Comparison of ENCODE assay signal across 1 cellular context in the genomic region with DNA sequence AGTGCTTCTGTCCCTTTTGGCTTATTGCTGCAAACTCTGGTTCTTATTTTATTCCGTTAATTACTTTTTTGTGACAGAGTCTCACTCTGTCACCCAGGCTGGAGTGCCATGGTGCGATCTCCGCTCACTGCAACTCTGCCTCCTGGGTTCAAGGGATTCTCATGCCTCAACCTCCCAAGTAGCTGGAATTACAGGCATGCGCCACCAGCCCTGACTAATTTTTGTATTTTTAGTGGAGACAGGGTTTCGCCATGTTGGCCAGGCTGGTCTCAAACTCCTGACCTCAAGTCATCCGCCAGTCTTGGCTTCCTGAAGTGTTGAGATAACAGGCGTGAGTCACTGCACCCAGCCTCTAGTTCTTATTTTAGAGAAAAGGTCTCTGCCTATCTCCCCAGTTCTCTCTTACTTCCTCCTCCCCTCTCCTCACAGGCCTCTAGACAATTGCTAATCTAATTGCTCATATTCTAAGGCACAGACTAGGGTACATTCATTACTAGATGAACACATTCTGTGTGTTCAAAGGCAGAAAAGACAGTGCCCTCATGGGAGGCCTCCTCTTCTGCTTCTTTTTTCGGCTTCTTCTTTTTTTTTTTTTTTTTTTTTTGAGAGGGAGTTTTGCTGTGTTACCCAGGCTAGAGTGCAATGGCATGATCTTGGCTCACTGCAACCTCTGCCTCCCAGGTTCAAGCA.
TF ChIP-seq lines count a peak whose summit lies in the region.

No MANE protein-coding gene starts in this region.

TF ChIP-seq in K562, 482 proteins besides CTCF, POLR2A, EP300 and RAD21 (continued from another document and continues in another):
- TF ChIP-seq, protein P1, sequence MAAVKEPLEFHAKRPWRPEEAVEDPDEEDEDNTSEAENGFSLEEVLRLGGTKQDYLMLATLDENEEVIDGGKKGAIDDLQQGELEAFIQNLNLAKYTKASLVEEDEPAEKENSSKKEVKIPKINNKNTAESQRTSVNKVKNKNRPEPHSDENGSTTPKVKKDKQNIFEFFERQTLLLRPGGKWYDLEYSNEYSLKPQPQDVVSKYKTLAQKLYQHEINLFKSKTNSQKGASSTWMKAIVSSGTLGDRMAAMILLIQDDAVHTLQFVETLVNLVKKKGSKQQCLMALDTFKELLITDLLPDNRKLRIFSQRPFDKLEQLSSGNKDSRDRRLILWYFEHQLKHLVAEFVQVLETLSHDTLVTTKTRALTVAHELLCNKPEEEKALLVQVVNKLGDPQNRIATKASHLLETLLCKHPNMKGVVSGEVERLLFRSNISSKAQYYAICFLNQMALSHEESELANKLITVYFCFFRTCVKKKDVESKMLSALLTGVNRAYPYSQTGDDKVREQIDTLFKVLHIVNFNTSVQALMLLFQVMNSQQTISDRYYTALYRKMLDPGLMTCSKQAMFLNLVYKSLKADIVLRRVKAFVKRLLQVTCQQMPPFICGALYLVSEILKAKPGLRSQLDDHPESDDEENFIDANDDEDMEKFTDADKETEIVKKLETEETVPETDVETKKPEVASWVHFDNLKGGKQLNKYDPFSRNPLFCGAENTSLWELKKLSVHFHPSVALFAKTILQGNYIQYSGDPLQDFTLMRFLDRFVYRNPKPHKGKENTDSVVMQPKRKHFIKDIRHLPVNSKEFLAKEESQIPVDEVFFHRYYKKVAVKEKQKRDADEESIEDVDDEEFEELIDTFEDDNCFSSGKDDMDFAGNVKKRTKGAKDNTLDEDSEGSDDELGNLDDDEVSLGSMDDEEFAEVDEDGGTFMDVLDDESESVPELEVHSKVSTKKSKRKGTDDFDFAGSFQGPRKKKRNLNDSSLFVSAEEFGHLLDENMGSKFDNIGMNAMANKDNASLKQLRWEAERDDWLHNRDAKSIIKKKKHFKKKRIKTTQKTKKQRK (IDR thresholded peaks at IDR 0.05; ENCODE audit: borderline replicate concordance, low read depth, low read length): no peak
- TF ChIP-seq, protein P2, sequence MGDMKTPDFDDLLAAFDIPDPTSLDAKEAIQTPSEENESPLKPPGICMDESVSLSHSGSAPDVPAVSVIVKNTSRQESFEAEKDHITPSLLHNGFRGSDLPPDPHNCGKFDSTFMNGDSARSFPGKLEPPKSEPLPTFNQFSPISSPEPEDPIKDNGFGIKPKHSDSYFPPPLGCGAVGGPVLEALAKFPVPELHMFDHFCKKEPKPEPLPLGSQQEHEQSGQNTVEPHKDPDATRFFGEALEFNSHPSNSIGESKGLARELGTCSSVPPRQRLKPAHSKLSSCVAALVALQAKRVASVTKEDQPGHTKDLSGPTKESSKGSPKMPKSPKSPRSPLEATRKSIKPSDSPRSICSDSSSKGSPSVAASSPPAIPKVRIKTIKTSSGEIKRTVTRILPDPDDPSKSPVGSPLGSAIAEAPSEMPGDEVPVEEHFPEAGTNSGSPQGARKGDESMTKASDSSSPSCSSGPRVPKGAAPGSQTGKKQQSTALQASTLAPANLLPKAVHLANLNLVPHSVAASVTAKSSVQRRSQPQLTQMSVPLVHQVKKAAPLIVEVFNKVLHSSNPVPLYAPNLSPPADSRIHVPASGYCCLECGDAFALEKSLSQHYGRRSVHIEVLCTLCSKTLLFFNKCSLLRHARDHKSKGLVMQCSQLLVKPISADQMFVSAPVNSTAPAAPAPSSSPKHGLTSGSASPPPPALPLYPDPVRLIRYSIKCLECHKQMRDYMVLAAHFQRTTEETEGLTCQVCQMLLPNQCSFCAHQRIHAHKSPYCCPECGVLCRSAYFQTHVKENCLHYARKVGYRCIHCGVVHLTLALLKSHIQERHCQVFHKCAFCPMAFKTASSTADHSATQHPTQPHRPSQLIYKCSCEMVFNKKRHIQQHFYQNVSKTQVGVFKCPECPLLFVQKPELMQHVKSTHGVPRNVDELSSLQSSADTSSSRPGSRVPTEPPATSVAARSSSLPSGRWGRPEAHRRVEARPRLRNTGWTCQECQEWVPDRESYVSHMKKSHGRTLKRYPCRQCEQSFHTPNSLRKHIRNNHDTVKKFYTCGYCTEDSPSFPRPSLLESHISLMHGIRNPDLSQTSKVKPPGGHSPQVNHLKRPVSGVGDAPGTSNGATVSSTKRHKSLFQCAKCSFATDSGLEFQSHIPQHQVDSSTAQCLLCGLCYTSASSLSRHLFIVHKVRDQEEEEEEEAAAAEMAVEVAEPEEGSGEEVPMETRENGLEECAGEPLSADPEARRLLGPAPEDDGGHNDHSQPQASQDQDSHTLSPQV (IDR thresholded peaks at IDR 0.05): peak; percentile 97
- TF ChIP-seq, protein P3, sequence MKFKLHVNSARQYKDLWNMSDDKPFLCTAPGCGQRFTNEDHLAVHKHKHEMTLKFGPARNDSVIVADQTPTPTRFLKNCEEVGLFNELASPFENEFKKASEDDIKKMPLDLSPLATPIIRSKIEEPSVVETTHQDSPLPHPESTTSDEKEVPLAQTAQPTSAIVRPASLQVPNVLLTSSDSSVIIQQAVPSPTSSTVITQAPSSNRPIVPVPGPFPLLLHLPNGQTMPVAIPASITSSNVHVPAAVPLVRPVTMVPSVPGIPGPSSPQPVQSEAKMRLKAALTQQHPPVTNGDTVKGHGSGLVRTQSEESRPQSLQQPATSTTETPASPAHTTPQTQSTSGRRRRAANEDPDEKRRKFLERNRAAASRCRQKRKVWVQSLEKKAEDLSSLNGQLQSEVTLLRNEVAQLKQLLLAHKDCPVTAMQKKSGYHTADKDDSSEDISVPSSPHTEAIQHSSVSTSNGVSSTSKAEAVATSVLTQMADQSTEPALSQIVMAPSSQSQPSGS (CRISPR knock-in tag; IDR thresholded peaks at IDR 0.05): no peak
- TF ChIP-seq, protein P4, sequence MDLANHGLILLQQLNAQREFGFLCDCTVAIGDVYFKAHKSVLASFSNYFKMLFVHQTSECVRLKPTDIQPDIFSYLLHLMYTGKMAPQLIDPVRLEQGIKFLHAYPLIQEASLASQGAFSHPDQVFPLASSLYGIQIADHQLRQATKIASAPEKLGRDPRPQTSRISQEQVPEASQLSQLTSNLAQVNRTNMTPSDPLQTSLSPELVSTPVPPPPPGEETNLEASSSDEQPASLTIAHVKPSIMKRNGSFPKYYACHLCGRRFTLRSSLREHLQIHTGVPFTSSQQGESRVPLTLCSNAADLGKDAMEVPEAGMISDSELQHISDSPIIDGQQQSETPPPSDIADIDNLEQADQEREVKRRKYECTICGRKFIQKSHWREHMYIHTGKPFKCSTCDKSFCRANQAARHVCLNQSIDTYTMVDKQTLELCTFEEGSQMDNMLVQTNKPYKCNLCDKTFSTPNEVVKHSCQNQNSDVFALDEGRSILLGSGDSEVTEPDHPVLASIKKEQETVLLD (IDR thresholded peaks at IDR 0.05): no peak; the same call in 1 of the 2 replicates
- 0 out of 2 replicates have a peak, but pooled peaks have one; percentile 64 for TF ChIP-seq SMAD3 (CRISPR knock-in tag; conservative IDR thresholded peaks at IDR 0.05)
- TF ChIP-seq HDAC3 (IDR thresholded peaks at IDR 0.05; ENCODE audit: borderline replicate concordance, partially characterized antibody): peak; percentile 72
- no peak for TF ChIP-seq NFYB (IDR thresholded peaks at IDR 0.05; ENCODE audit: extremely low read depth, insufficient read length)
- TF ChIP-seq TARDBP (IDR thresholded peaks at IDR 0.05): no peak
- no peak for TF ChIP-seq RB1 (IDR thresholded peaks at IDR 0.05; ENCODE audit: low read depth)
- TF ChIP-seq, protein P5, sequence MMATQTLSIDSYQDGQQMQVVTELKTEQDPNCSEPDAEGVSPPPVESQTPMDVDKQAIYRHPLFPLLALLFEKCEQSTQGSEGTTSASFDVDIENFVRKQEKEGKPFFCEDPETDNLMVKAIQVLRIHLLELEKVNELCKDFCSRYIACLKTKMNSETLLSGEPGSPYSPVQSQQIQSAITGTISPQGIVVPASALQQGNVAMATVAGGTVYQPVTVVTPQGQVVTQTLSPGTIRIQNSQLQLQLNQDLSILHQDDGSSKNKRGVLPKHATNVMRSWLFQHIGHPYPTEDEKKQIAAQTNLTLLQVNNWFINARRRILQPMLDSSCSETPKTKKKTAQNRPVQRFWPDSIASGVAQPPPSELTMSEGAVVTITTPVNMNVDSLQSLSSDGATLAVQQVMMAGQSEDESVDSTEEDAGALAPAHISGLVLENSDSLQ (IDR thresholded peaks at IDR 0.05): peak; percentile 61; the same call in 1 of the 2 replicates
- no peak for TF ChIP-seq POLR2B (IDR thresholded peaks at IDR 0.05; ENCODE audit: low read depth, partially characterized antibody)
- TF ChIP-seq, protein P6, sequence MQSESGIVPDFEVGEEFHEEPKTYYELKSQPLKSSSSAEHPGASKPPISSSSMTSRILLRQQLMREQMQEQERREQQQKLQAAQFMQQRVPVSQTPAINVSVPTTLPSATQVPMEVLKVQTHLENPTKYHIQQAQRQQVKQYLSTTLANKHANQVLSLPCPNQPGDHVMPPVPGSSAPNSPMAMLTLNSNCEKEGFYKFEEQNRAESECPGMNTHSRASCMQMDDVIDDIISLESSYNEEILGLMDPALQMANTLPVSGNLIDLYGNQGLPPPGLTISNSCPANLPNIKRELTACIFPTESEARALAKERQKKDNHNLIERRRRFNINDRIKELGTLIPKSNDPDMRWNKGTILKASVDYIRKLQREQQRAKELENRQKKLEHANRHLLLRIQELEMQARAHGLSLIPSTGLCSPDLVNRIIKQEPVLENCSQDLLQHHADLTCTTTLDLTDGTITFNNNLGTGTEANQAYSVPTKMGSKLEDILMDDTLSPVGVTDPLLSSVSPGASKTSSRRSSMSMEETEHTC (IDR thresholded peaks at IDR 0.05): peak; percentile 83
- TF ChIP-seq SNRNP70 (optimal IDR thresholded peaks at IDR 0.05; ENCODE audit: low read depth, low read length): no peak
- no peak for TF ChIP-seq FOXA1 (IDR thresholded peaks at IDR 0.05; ENCODE audit: borderline replicate concordance)
- TF ChIP-seq CREBBP (IDR thresholded peaks at IDR 0.05; ENCODE audit: low read depth, low read length): no peak
- TF ChIP-seq ZC3H8 (IDR thresholded peaks at IDR 0.05): no peak
- TF ChIP-seq, protein P7, sequence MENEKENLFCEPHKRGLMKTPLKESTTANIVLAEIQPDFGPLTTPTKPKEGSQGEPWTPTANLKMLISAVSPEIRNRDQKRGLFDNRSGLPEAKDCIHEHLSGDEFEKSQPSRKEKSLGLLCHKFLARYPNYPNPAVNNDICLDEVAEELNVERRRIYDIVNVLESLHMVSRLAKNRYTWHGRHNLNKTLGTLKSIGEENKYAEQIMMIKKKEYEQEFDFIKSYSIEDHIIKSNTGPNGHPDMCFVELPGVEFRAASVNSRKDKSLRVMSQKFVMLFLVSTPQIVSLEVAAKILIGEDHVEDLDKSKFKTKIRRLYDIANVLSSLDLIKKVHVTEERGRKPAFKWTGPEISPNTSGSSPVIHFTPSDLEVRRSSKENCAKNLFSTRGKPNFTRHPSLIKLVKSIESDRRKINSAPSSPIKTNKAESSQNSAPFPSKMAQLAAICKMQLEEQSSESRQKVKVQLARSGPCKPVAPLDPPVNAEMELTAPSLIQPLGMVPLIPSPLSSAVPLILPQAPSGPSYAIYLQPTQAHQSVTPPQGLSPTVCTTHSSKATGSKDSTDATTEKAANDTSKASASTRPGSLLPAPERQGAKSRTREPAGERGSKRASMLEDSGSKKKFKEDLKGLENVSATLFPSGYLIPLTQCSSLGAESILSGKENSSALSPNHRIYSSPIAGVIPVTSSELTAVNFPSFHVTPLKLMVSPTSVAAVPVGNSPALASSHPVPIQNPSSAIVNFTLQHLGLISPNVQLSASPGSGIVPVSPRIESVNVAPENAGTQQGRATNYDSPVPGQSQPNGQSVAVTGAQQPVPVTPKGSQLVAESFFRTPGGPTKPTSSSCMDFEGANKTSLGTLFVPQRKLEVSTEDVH (IDR thresholded peaks at IDR 0.05; ENCODE audit: low read depth, partially characterized antibody): no peak
- no peak for TF ChIP-seq RBM15 (IDR thresholded peaks at IDR 0.05; ENCODE audit: insufficient read depth, low read length)
- TF ChIP-seq CHD4 (IDR thresholded peaks at IDR 0.05; ENCODE audit: insufficient read depth, insufficient replicate concordance, low read depth, low read length, poor library complexity, severe bottlenecking): no peak
- TF ChIP-seq, protein P8, sequence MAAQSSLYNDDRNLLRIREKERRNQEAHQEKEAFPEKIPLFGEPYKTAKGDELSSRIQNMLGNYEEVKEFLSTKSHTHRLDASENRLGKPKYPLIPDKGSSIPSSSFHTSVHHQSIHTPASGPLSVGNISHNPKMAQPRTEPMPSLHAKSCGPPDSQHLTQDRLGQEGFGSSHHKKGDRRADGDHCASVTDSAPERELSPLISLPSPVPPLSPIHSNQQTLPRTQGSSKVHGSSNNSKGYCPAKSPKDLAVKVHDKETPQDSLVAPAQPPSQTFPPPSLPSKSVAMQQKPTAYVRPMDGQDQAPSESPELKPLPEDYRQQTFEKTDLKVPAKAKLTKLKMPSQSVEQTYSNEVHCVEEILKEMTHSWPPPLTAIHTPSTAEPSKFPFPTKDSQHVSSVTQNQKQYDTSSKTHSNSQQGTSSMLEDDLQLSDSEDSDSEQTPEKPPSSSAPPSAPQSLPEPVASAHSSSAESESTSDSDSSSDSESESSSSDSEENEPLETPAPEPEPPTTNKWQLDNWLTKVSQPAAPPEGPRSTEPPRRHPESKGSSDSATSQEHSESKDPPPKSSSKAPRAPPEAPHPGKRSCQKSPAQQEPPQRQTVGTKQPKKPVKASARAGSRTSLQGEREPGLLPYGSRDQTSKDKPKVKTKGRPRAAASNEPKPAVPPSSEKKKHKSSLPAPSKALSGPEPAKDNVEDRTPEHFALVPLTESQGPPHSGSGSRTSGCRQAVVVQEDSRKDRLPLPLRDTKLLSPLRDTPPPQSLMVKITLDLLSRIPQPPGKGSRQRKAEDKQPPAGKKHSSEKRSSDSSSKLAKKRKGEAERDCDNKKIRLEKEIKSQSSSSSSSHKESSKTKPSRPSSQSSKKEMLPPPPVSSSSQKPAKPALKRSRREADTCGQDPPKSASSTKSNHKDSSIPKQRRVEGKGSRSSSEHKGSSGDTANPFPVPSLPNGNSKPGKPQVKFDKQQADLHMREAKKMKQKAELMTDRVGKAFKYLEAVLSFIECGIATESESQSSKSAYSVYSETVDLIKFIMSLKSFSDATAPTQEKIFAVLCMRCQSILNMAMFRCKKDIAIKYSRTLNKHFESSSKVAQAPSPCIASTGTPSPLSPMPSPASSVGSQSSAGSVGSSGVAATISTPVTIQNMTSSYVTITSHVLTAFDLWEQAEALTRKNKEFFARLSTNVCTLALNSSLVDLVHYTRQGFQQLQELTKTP (IDR thresholded peaks at IDR 0.05; ENCODE audit: low read depth in 1 of 2, partially characterized antibody in 2 of 2): peak in 1 of 2 experiments; percentile 69
- TF ChIP-seq, protein P9, sequence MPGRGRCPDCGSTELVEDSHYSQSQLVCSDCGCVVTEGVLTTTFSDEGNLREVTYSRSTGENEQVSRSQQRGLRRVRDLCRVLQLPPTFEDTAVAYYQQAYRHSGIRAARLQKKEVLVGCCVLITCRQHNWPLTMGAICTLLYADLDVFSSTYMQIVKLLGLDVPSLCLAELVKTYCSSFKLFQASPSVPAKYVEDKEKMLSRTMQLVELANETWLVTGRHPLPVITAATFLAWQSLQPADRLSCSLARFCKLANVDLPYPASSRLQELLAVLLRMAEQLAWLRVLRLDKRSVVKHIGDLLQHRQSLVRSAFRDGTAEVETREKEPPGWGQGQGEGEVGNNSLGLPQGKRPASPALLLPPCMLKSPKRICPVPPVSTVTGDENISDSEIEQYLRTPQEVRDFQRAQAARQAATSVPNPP (IDR thresholded peaks at IDR 0.05; ENCODE audit: borderline replicate concordance, insufficient read depth, insufficient read length): no peak
- 0 out of 2 replicates have a peak, but pooled peaks have one; percentile 19 for TF ChIP-seq ZNF586 (CRISPR knock-in tag; conservative IDR thresholded peaks at IDR 0.05)
- TF ChIP-seq PPARD (CRISPR knock-in tag; IDR thresholded peaks at IDR 0.05): no peak
